In genomic region chr9:121398374-121398773, GRCh38 we compare ENCODE assay signal across 8 cellular contexts. TPM values are rescaled to one million over a fixed set of nuclear protein-coding genes. Genes with fewer than 3 reads are reported as not detected.
A peak's percentile ranks its signal among the peaks of the same experiment; 100 is the strongest.
DNase-seq lines count a peak whose midpoint lies in the region; ATAC-seq and TF ChIP-seq lines count a peak whose summit lies in the region.
"Had no signal": no experiment of that assay in that cellular context is flagged by ENCODE, and none has a peak within 500 bp of the region (broad histone marks: within the 10 kb centered on the region; RNA-seq: fewer than 3 reads in every experiment).

No MANE protein-coding gene starts in this region.

- WGBS in thyroid gland, 2 donors = 85 to 89% methylated on average over 5 of the region's 5 CpGs

- H3K4me3 ChIP-seq in HFF-Myc (replicated peaks; ENCODE audit: low read depth, low read length) (no peak overlapping the region), upper lobe of right lung (no peak overlapping the region), thyroid gland (replicated peaks in 1 of 3) (no peak overlapping the region)

- H3K27ac ChIP-seq in upper lobe of right lung (no peak overlapping the region), thyroid gland (no peak overlapping the region)

- intact Hi-C loops in upper lobe of right lung (cut with DNase I) (loop anchor here (5.0 kb wide), 1 partner anchor 171 kb away; no protein-coding TSS in a partner anchor), thyroid gland (cut with DNase I) (loop anchor here (5.0 kb wide), 2 partner anchors 81 to 186 kb away; no protein-coding TSS in a partner anchor)

- H3K4me1 ChIP-seq in upper lobe of right lung (no peaks in the 10 kb centered on the region), thyroid gland (no peaks in the 10 kb centered on the region)

- ATAC-seq in upper lobe of right lung = peak; percentile 61
- ATAC-seq: natural killer cell had no signal

- H3K9me3 ChIP-seq in upper lobe of right lung = no peaks in the 10 kb centered on the region
- no peaks in the 10 kb centered on the region for H3K9me3 ChIP-seq in thyroid gland

- no peak for TF ChIP-seq POLR2A in thyroid gland (IDR thresholded peaks at IDR 0.05)

- no peaks in the 10 kb centered on the region for H3K27me3 ChIP-seq in upper lobe of right lung
- no peaks in the 10 kb centered on the region for H3K27me3 ChIP-seq in thyroid gland

- H3K36me3 ChIP-seq in upper lobe of right lung (no peaks in the 10 kb centered on the region), thyroid gland (no peaks in the 10 kb centered on the region)

- TF ChIP-seq CTCF in HFF-Myc (IDR thresholded peaks at IDR 0.05; ENCODE audit: low read depth, low read length, missing control alignments) = no peak
- TF ChIP-seq CTCF in upper lobe of right lung (IDR thresholded peaks at IDR 0.05) = no peak
- no peak for TF ChIP-seq CTCF in thyroid gland (IDR thresholded peaks at IDR 0.05)

- DNase-seq in HFF-Myc (ENCODE audit: extremely low read depth, low read depth) (peak; percentile 90), SW480 (ENCODE audit: low spot score) (peak; percentile 8), fibroblast of the conjunctiva (ENCODE audit: low read depth) (peak; percentile 6), upper lobe of right lung (no peak), thyroid gland (no peak), SIG-M5 treated with dmso at 0.1 percent for 504 hours (lab: John Stamatoyannopoulos, UW; ENCODE audit: unreplicated experiment) (no peak)
- no peak for DNase-seq in activated CD4-positive, alpha-beta T cell treated with anti-CD3 and anti-CD28 coated beads, Interleukin-2, amount 50 U/mL, for 48 hours
- DNase-seq: natural killer cell had no signal

RNA-seq across cellular contexts. Expression of gene STOM, which starts 28.3 kb away (rescaled TPM):
- 595 TPM for total RNA-seq in upper lobe of right lung
- 100 to 1,000 TPM; 104 to 275 (median 142) TPM for total RNA-seq in thyroid gland

Comparison
In these comparisons a context has a peak if more than half of its experiments do, and no peak if none do; other contexts are left out.
1. DNase-seq: peak in HFF-Myc (single experiment), SW480 (single experiment) and fibroblast of the conjunctiva (single experiment); none in upper lobe of right lung (single experiment), activated CD4-positive, alpha-beta T cell treated with anti-CD3 and anti-CD28 coated beads, Interleukin-2, amount 50 U/mL, for 48 hours (0 of 2), thyroid gland (0 of 2) and SIG-M5 treated with dmso at 0.1 percent for 504 hours (single experiment).